ENCODE assay signal across 8 cellular contexts in genomic region chr6:87697581-87698552, GRCh38. TPM values are rescaled to one million over a fixed set of nuclear protein-coding genes. Genes with fewer than 3 reads are reported as not detected.
A peak's percentile ranks its signal among the peaks of the same experiment; 100 is the strongest.
DNase-seq lines count a peak whose midpoint lies in the region; ATAC-seq and TF ChIP-seq lines count a peak whose summit lies in the region.

No MANE protein-coding gene starts in this region.

- no peak for ATAC-seq in stimulated activated naive CD8-positive, alpha-beta T cell treated with anti-CD3 and anti-CD28 coated beads, Interleukin-15, amount 100 ng/mL, for 72 hours
- no peak for ATAC-seq in HG03342 (IDR thresholded peaks at IDR 0.05; ENCODE audit: unreplicated experiment)
- no peak for ATAC-seq in mucosa of descending colon

- H3K27me3 ChIP-seq in Karpas-422 (ENCODE audit: low read length): no peaks in the 10 kb centered on the region
- H3K27me3 ChIP-seq in iPS-20b (ENCODE audit: insufficient read depth, low read length): no peaks in the 10 kb centered on the region

- H2AFZ ChIP-seq in Karpas-422 (ENCODE audit: low read length): no peak overlapping the region

- no peaks in the 10 kb centered on the region for H3K27me3 Mint-ChIP-seq in activated naive CD8-positive, alpha-beta T cell
- H3K27me3 Mint-ChIP-seq in stimulated activated naive CD8-positive, alpha-beta T cell treated with anti-CD3 and anti-CD28 coated beads, Interleukin-15, amount 100 ng/mL, for 72 hours: no peaks in the 10 kb centered on the region

- H4K20me1 ChIP-seq in Karpas-422 (ENCODE audit: insufficient read depth, low read depth, low read length): peaks cover 67% of the 10 kb centered on the region

- peak overlapping the region; percentile 98; the same call in 1 of the 2 replicates for H3K9ac ChIP-seq in Karpas-422 (ENCODE audit: low read length)
- peak overlapping the region; percentile 10; the same call in 1 of the 2 replicates for H3K9ac ChIP-seq in iPS-20b (ENCODE audit: low read depth, low read length)

- H3K4me1 ChIP-seq in Karpas-422 (ENCODE audit: low read length) (peaks cover 59% of the 10 kb centered on the region), iPS-20b (ENCODE audit: insufficient read depth, low read length) (peaks cover 21% of the 10 kb centered on the region), mucosa of descending colon (ENCODE audit: low read depth) (peaks cover 33% of the 10 kb centered on the region)

- H3K4me3 Mint-ChIP-seq in activated naive CD8-positive, alpha-beta T cell: peak overlapping the region; percentile 94
- H3K4me3 Mint-ChIP-seq in stimulated activated naive CD8-positive, alpha-beta T cell treated with anti-CD3 and anti-CD28 coated beads, Interleukin-15, amount 100 ng/mL, for 72 hours: peak overlapping the region; percentile 93 to 96

- intact Hi-C loops in mucosa of descending colon (cut with DNase I, micrococcal nuclease): no loop called here

- no peaks in the 10 kb centered on the region for H3K9me3 ChIP-seq in Karpas-422 (ENCODE audit: low read length)
- no peaks in the 10 kb centered on the region for H3K9me3 ChIP-seq in iPS-20b (ENCODE audit: insufficient read depth, low read depth, low read length)
- no peaks in the 10 kb centered on the region for H3K9me3 ChIP-seq in mucosa of descending colon

- no peak for TF ChIP-seq CTCF in mucosa of descending colon (IDR thresholded peaks at IDR 0.05)

- H3K4me2 ChIP-seq in Karpas-422 (ENCODE audit: low read depth, low read length, poor library complexity, severe bottlenecking): peak overlapping the region; percentile 79

- peak; percentile 43 for DNase-seq in DMS79 (lab: John Stamatoyannopoulos, UW)
- no peak for DNase-seq in Karpas-422
- DNase-seq in stimulated activated naive CD8-positive, alpha-beta T cell treated with anti-CD3 and anti-CD28 coated beads, Interleukin-15, amount 100 ng/mL, for 72 hours: no peak
- DNase-seq in HuH-7 (ENCODE audit: low spot score): no peak
- DNase-seq in mucosa of descending colon: no peak

- peaks cover 75% of the 10 kb centered on the region for H3K4me1 Mint-ChIP-seq in activated naive CD8-positive, alpha-beta T cell (ENCODE audit: low read depth)
- peaks cover 66% of the 10 kb centered on the region for H3K4me1 Mint-ChIP-seq in stimulated activated naive CD8-positive, alpha-beta T cell treated with anti-CD3 and anti-CD28 coated beads, Interleukin-15, amount 100 ng/mL, for 72 hours

- peaks cover 90% of the 10 kb centered on the region for H3K79me2 ChIP-seq in Karpas-422 (ENCODE audit: low read length)

- no peaks in the 10 kb centered on the region for H3K9me2 ChIP-seq in Karpas-422 (replicated peaks; ENCODE audit: insufficient read depth, low read length)

- peak overlapping the region; percentile 97 for H3K4me3 ChIP-seq in Karpas-422 (ENCODE audit: low read length)
- H3K4me3 ChIP-seq in iPS-20b (ENCODE audit: low read length): peak overlapping the region; percentile 99
- H3K4me3 ChIP-seq in mucosa of descending colon: no peak overlapping the region

- H3K27ac ChIP-seq in Karpas-422 (ENCODE audit: low read length): peak overlapping the region; percentile 89
- H3K27ac ChIP-seq in iPS-20b (ENCODE audit: low read length): peak overlapping the region; percentile 28

- H3K9me3 Mint-ChIP-seq in activated naive CD8-positive, alpha-beta T cell (ENCODE audit: low read depth): no peaks in the 10 kb centered on the region
- no peaks in the 10 kb centered on the region for H3K9me3 Mint-ChIP-seq in stimulated activated naive CD8-positive, alpha-beta T cell treated with anti-CD3 and anti-CD28 coated beads, Interleukin-15, amount 100 ng/mL, for 72 hours

- H3K36me3 Mint-ChIP-seq in activated naive CD8-positive, alpha-beta T cell: no peaks in the 10 kb centered on the region

- H3K36me3 ChIP-seq in Karpas-422 (ENCODE audit: insufficient read depth, low read length) (peaks cover 33% of the 10 kb centered on the region), iPS-20b (ENCODE audit: insufficient read depth, low read depth, low read length) (peaks cover 3% of the 10 kb centered on the region; the same call in 1 of the 2 replicates), mucosa of descending colon (ENCODE audit: low read depth) (peaks cover 3% of the 10 kb centered on the region)

- H3K27ac Mint-ChIP-seq in activated naive CD8-positive, alpha-beta T cell: peak overlapping the region; percentile 76
- H3K27ac Mint-ChIP-seq in stimulated activated naive CD8-positive, alpha-beta T cell treated with anti-CD3 and anti-CD28 coated beads, Interleukin-15, amount 100 ng/mL, for 72 hours: peak overlapping the region in 1 of 2 donors; percentile 28

RNA-seq across cellular contexts. Expression of gene AKIRIN2, which starts 4.2 kb away (rescaled TPM):
- total RNA-seq in Karpas-422 (2014; rRNA removed; shearing (Covaris generic); ENCODE audit: low replicate concordance): 47.0 and 50.1 TPM in 2 replicates
- 10 to 100 TPM; 32.3 to 41.0 (median 33.2) TPM for total RNA-seq in mucosa of descending colon
